ENCODE assay signal across 32 cellular contexts in the genomic region with DNA sequence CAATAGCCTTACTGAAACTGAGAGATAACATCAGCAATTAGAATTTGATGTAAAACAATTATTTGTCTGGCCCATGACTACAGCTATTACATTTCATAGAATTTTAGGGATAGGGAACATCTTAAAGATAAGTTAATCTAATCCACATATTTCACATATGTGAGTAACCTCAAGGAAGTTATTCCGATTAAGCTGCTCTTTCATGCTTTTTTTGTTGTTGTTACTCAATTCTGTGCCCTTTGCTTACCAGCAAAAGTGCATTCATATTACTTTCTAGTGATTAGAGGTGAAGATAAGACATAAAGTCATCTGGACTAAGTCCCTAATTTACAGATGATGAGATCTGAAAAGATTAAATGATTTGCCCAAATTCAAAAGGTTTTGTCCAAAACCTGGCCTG. TPM values are rescaled to one million over a fixed set of nuclear protein-coding genes. Genes with fewer than 3 reads are reported as not detected.
"Had no signal": no experiment of that assay in that cellular context is flagged by ENCODE, and none has a peak within 500 bp of the region (broad histone marks: within the 10 kb centered on the region; RNA-seq: fewer than 3 reads in every experiment).

No MANE protein-coding gene starts in this region.

- H3K9me3 Mint-ChIP-seq: natural killer cell; stimulated activated memory B cell treated with anti-CD40 and anti-IgM and Interleukin-4, amounts not matched to agents 10 μg/mL and 1 μg/mL and 100 μg/mL, for 72 hours; stimulated activated naive CD8-positive, alpha-beta T cell treated with anti-CD3 and anti-CD28 coated beads, Interleukin-15, amount 100 ng/mL, for 72 hours; type B pancreatic cell had no signal

- H3K9ac ChIP-seq: neural progenitor cell, parathyroid adenoma had no signal

- ATAC-seq: natural killer cell; psoas muscle; right cardiac atrium; right lobe of liver; stimulated activated memory B cell treated with anti-CD40 and anti-IgM and Interleukin-4, amounts not matched to agents 10 μg/mL and 1 μg/mL and 100 μg/mL, for 72 hours; stimulated activated naive CD8-positive, alpha-beta T cell treated with anti-CD3 and anti-CD28 coated beads, Interleukin-15, amount 100 ng/mL, for 72 hours; stimulated activated naive CD8-positive, alpha-beta T cell treated with anti-CD3 and anti-CD28 coated beads, Interleukin-15, Interleukin-2, amounts not matched to agents 100 U/mL and 50 U/mL, for 24 hours; upper lobe of right lung had no signal

- H3K27me3 Mint-ChIP-seq: progenitor cell of endocrine pancreas had no signal

- H3K79me2 ChIP-seq: parathyroid adenoma had no signal

- H3K4me3 Mint-ChIP-seq: natural killer cell; nephron; neural progenitor cell; stimulated activated memory B cell treated with anti-CD40 and anti-IgM and Interleukin-4, amounts not matched to agents 10 μg/mL and 1 μg/mL and 100 μg/mL, for 72 hours; stimulated activated naive CD8-positive, alpha-beta T cell treated with anti-CD3 and anti-CD28 coated beads, Interleukin-15, amount 100 ng/mL, for 72 hours; type B pancreatic cell had no signal

- H2AFZ ChIP-seq: neural progenitor cell, parathyroid adenoma had no signal

- DNase-seq: natural killer cell; occipital lobe; ovary; posterior cingulate gyrus; psoas muscle; right cardiac atrium; right lobe of liver; sigmoid colon; small intestine; spleen; stimulated activated CD4-positive, alpha-beta T cell treated with anti-CD3 and anti-CD28 coated beads, Interleukin-12 subunit alpha, Interleukin-12 subunit beta, amount 100 ng/mL, for 4 hours; stimulated activated CD4-positive, alpha-beta T cell treated with anti-CD3 and anti-CD28 coated beads, Interleukin-1b, Interleukin-23, amount 100 ng/mL, for 48 hours; stimulated activated CD4-positive, alpha-beta T cell treated with anti-CD3 and anti-CD28 coated beads, Interleukin-4, amount 100 ng/mL, for 1 hour; stimulated activated CD4-positive, alpha-beta T cell treated with anti-CD3 and anti-CD28 coated beads, Interleukin-4, amount 100 ng/mL, for 4 hours; stimulated activated CD8-positive, alpha-beta memory T cell treated with anti-CD3 and anti-CD28 coated beads, Interleukin-4, amount 100 ng/mL, for 48 hours; stimulated activated naive CD4-positive, alpha-beta T cell; stimulated activated naive CD8-positive, alpha-beta T cell treated with anti-CD3 and anti-CD28 coated beads, Interleukin-15, amount 100 ng/mL, for 72 hours; stimulated activated naive CD8-positive, alpha-beta T cell treated with anti-CD3 and anti-CD28 coated beads, Interleukin-15, Interleukin-2, amounts not matched to agents 100 U/mL and 50 U/mL, for 24 hours; substantia nigra; testis; tibial artery; transverse colon; upper lobe of right lung; uterus had no signal

- H3K4me2 ChIP-seq: neural progenitor cell had no signal

- H3K9me3 ChIP-seq: ovary, psoas muscle, right lobe of liver, sigmoid colon, spleen, suprapubic skin, testis, tibial artery, transverse colon, upper lobe of right lung, uterus had no signal

- H3K4me1 ChIP-seq: neural progenitor cell, parathyroid adenoma, psoas muscle, right lobe of liver, sigmoid colon, suprapubic skin, tibial artery, transverse colon, upper lobe of right lung, uterus had no signal

- H3K4me3 ChIP-seq: neural progenitor cell, ovary, psoas muscle, right lobe of liver, sigmoid colon, spleen, suprapubic skin, testis, tibial artery, transverse colon, upper lobe of right lung, uterus had no signal

- H3K27me3 ChIP-seq: neural progenitor cell, ovary, right lobe of liver, sigmoid colon, suprapubic skin, testis, tibial artery, transverse colon, upper lobe of right lung, uterus had no signal

- H3K4me1 Mint-ChIP-seq: natural killer cell; neural progenitor cell; stimulated activated memory B cell treated with anti-CD40 and anti-IgM and Interleukin-4, amounts not matched to agents 10 μg/mL and 1 μg/mL and 100 μg/mL, for 72 hours; stimulated activated naive CD8-positive, alpha-beta T cell treated with anti-CD3 and anti-CD28 coated beads, Interleukin-15, amount 100 ng/mL, for 72 hours had no signal

- H3K36me3 ChIP-seq: neural progenitor cell, ovary, right lobe of liver, sigmoid colon, spleen, suprapubic skin, tibial artery, transverse colon, upper lobe of right lung, uterus had no signal

- H3K27ac Mint-ChIP-seq: natural killer cell; nephron; neural progenitor cell; progenitor cell of endocrine pancreas; stimulated activated memory B cell treated with anti-CD40 and anti-IgM and Interleukin-4, amounts not matched to agents 10 μg/mL and 1 μg/mL and 100 μg/mL, for 72 hours; stimulated activated naive CD8-positive, alpha-beta T cell treated with anti-CD3 and anti-CD28 coated beads, Interleukin-15, amount 100 ng/mL, for 72 hours; type B pancreatic cell had no signal

- H3K27ac ChIP-seq: neural progenitor cell, ovary, parathyroid adenoma, psoas muscle, right lobe of liver, sigmoid colon, spleen, suprapubic skin, testis, tibial artery, transverse colon, upper lobe of right lung, uterus had no signal

- H3K36me3 Mint-ChIP-seq: natural killer cell; neural progenitor cell; stimulated activated memory B cell treated with anti-CD40 and anti-IgM and Interleukin-4, amounts not matched to agents 10 μg/mL and 1 μg/mL and 100 μg/mL, for 72 hours; type B pancreatic cell had no signal

RNA-seq across cellular contexts. Expression of a gene that starts 46.0 kb away (rescaled TPM):
- total RNA-seq: progenitor cell of endocrine pancreas had no signal
- polyA plus RNA-seq: neural cell had no signal
